21 cellular contexts compared by ENCODE assay signal in genomic region chr12:74379114-74379513, GRCh38.
A peak's percentile ranks its signal among the peaks of the same experiment; 100 is the strongest.
DNase-seq lines count a peak whose midpoint lies in the region; ATAC-seq, FAIRE-seq and TF ChIP-seq lines count a peak whose summit lies in the region.
"Had no signal": no experiment of that assay in that cellular context is flagged by ENCODE, and none has a peak within 500 bp of the region (broad histone marks: within the 10 kb centered on the region; RNA-seq: fewer than 3 reads in every experiment).

No MANE protein-coding gene starts in this region.

- H3K4me1 Mint-ChIP-seq in T-helper 17 cell, result no peaks in the 10 kb centered on the region
- H3K4me1 Mint-ChIP-seq: B cell had no signal

- no peaks in the 10 kb centered on the region for H3K27me3 ChIP-seq in GM12878 (replicated peaks in 1 of 2; ENCODE audit: control insufficient read depth in 2 of 2, insufficient read depth in 2 of 2, low read length in 1 of 2)
- H3K27me3 ChIP-seq: BLaER1 treated with 17β-estradiol and CSF1 and Interleukin-3, amounts not matched to agents 10 nM and 100 nM had no signal

- H3K4me1 ChIP-seq in GM12878 (ENCODE audit: control insufficient read depth, insufficient read depth, low read length), result no peaks in the 10 kb centered on the region
- H3K4me1 ChIP-seq: A549; BLaER1 treated with 17β-estradiol and CSF1 and Interleukin-3, amounts not matched to agents 10 nM and 100 nM; Caco-2 had no signal

- TF ChIP-seq CTCF in GM12878 (IDR thresholded peaks at IDR 0.05 in 2 of 3, conservative IDR thresholded peaks at IDR 0.05 in 1 of 3; ENCODE audit: control insufficient read depth in 2 of 3, extremely low read depth in 1 of 3, insufficient read depth in 1 of 3, low read depth in 3 of 3, low read length in 3 of 3), result no peak

- no peak overlapping the region for H3K4me3 Mint-ChIP-seq in T-helper 17 cell
- H3K4me3 Mint-ChIP-seq: B cell; CD4-positive, alpha-beta T cell; CD8-positive, alpha-beta T cell had no signal

- no peak for DNase-seq in GM12878 (ENCODE audit: low read depth, low spot score)
- DNase-seq in T-helper 17 cell, result no peak
- no peak for DNase-seq in NCI-H446 treated with DMSO at 0.1 percent for 48 hours (lab: John Stamatoyannopoulos, UW)
- DNase-seq: AML-193; Caco-2; Calu3; CD4-positive, alpha-beta T cell; CD8-positive, alpha-beta T cell; DMS79 treated with DMSO at 0.1 percent for 48 hours; GF-D8 had no signal

- POLR2A ChIA-PET in GM12878 (lab: Charles Lee), result no interaction called here

- H3K4me3 ChIP-seq in GM12878, result no peak overlapping the region
- H3K4me3 ChIP-seq: A549; BLaER1 treated with 17β-estradiol and CSF1 and Interleukin-3, amounts not matched to agents 10 nM and 100 nM had no signal

- no peak overlapping the region for H3K4me2 ChIP-seq in GM12878 (ENCODE audit: control insufficient read depth, insufficient read depth)
- H3K4me2 ChIP-seq: A549; BLaER1 treated with 17β-estradiol and CSF1 and Interleukin-3, amounts not matched to agents 10 nM and 100 nM had no signal

- 50% methylated on average over 5 of the region's 5 CpGs for WGBS in GM12878 (ENCODE audit: insufficient coverage, insufficient replicate concordance, low lambda C conversion rate, missing lambda C conversion rate)

- SMC1A ChIA-PET in GM12878 (lab: Charles Lee; ENCODE audit: uncharacterized antibody, unreplicated experiment), result interaction anchor here (0.6 to 1.0 kb wide), 2 partner anchors 13 to 64 kb away, joined by 3 read pairs; no protein-coding TSS in a partner anchor

- H3K36me3 Mint-ChIP-seq in T-helper 17 cell (ENCODE audit: low read depth), result no peaks in the 10 kb centered on the region
- H3K36me3 Mint-ChIP-seq: CD8-positive, alpha-beta T cell had no signal

- CTCF ChIA-PET in GM12878 (lab: Yijun Ruan, JAX), result no interaction called here

- peak; percentile 58 for ATAC-seq in GM18867 (IDR thresholded peaks at IDR 0.05; ENCODE audit: unreplicated experiment)
- peak; percentile 49 for ATAC-seq in HG03432 (IDR thresholded peaks at IDR 0.05; ENCODE audit: unreplicated experiment)
- peak; percentile 76 for ATAC-seq in GM12878
- ATAC-seq in T-helper 17 cell, result no peak
- ATAC-seq: A549; CD8-positive, alpha-beta T cell had no signal

- no peak for TF ChIP-seq RAD21 in GM12878 (IDR thresholded peaks at IDR 0.05; ENCODE audit: insufficient read depth, low read depth, low read length)

- peaks cover 3% of the 10 kb centered on the region for H3K27me3 Mint-ChIP-seq in T-helper 17 cell
- H3K27me3 Mint-ChIP-seq: B cell; CD4-positive, alpha-beta T cell had no signal

- no peaks in the 10 kb centered on the region for H3K36me3 ChIP-seq in GM12878 (ENCODE audit: control insufficient read depth in 2 of 2, insufficient read depth in 2 of 2, low read length in 1 of 2)
- H3K36me3 ChIP-seq: BLaER1 treated with 17β-estradiol and CSF1 and Interleukin-3, amounts not matched to agents 10 nM and 100 nM had no signal

- no peaks in the 10 kb centered on the region for H3K9me3 ChIP-seq in GM12878 (replicated peaks; ENCODE audit: control insufficient read depth, insufficient read depth, low read length)
- H3K9me3 ChIP-seq in T-helper 17 cell (ENCODE audit: control insufficient read depth, low read length, poor library complexity, severe bottlenecking), result no peaks in the 10 kb centered on the region
- H3K9me3 ChIP-seq: BLaER1 treated with 17β-estradiol and CSF1 and Interleukin-3, amounts not matched to agents 10 nM and 100 nM; Caco-2 had no signal

- intact Hi-C loops in GM12878 (cut with micrococcal nuclease; ENCODE audit: unreplicated experiment), result no loop called here

- in situ Hi-C loops in GM12878 (cut with MboI), result no loop called here

- BruUV-seq in GM12878 (replicated peaks; lab: Mats Ljungman, UMichigan), result no TSS peak

- H3K9ac ChIP-seq in GM12878 (ENCODE audit: control insufficient read depth, insufficient read depth, low read length), result no peak overlapping the region
- H3K9ac ChIP-seq: BLaER1 treated with 17β-estradiol and CSF1 and Interleukin-3, amounts not matched to agents 10 nM and 100 nM had no signal

- no peak for TF ChIP-seq POLR2A in GM12878 (IDR thresholded peaks at IDR 0.05; ENCODE audit: low read depth, low read length)

- H2AFZ ChIP-seq in GM12878 (ENCODE audit: control insufficient read depth, low read depth, low read length), result no peak overlapping the region

- H3K27ac Mint-ChIP-seq in T-helper 17 cell, result no peak overlapping the region
- H3K27ac Mint-ChIP-seq: B cell; CD4-positive, alpha-beta T cell; CD8-positive, alpha-beta T cell had no signal

- no peaks in the 10 kb centered on the region for H3K79me2 ChIP-seq in GM12878 (ENCODE audit: control insufficient read depth, insufficient read depth, low read length)

- FAIRE-seq in GM12878 (lab: Jason Lieb, UNC), result no peak
- FAIRE-seq: A549, D721Med, G401.6, GM12892, GM18507 had no signal

- RAD21 ChIA-PET in GM12878 (lab: Charles Lee; ENCODE audit: unreplicated experiment), result no interaction called here

- H3K27ac ChIP-seq in GM12878 (ENCODE audit: control insufficient read depth, insufficient read depth), result no peak overlapping the region
- H3K27ac ChIP-seq: 22Rv1; A549; BLaER1 treated with 17β-estradiol and CSF1 and Interleukin-3, amounts not matched to agents 10 nM and 100 nM; C4-2B had no signal

- H4K20me1 ChIP-seq in GM12878 (ENCODE audit: control insufficient read depth, insufficient read depth), result no peaks in the 10 kb centered on the region
- H4K20me1 ChIP-seq: BLaER1 treated with 17β-estradiol and CSF1 and Interleukin-3, amounts not matched to agents 10 nM and 100 nM had no signal

- TF ChIP-seq EP300 in GM12878 (IDR thresholded peaks at IDR 0.05; ENCODE audit: borderline replicate concordance in 1 of 2, control insufficient read depth in 1 of 2, low read depth in 2 of 2, low read length in 2 of 2), result 0 out of 4 replicates have a peak, but pooled peaks of 1 of the 2 experiments have one; percentile 15

TF ChIP-seq in GM12878, 131 proteins besides CTCF, POLR2A, EP300 and RAD21:
- TF ChIP-seq DPF2 (IDR thresholded peaks at IDR 0.05) (no peak), RELB (IDR thresholded peaks at IDR 0.05; ENCODE audit: low read depth) (0 out of 2 replicates have a peak, but pooled peaks have one; percentile 31), ZSCAN29 (IDR thresholded peaks at IDR 0.05) (no peak), CUX1 (IDR thresholded peaks at IDR 0.05; ENCODE audit: insufficient replicate concordance, low read depth, low read length) (peak; percentile 10), GABPA (IDR thresholded peaks at IDR 0.05; ENCODE audit: low read depth) (no peak), MEF2B (IDR thresholded peaks at IDR 0.05; ENCODE audit: partially characterized antibody, poor library complexity, severe bottlenecking) (peak; percentile 38), MTA2 (IDR thresholded peaks at IDR 0.05; ENCODE audit: low read depth) (peak; percentile 69)
